ENCODE assay signal across 8 cellular contexts in genomic region chr1:202958544-202959275, GRCh38. TPM values are rescaled to one million over a fixed set of nuclear protein-coding genes. Genes with fewer than 3 reads are reported as not detected.
A peak's percentile ranks its signal among the peaks of the same experiment; 100 is the strongest.
DNase-seq lines count a peak whose midpoint lies in the region; ATAC-seq, FAIRE-seq and TF ChIP-seq lines count a peak whose summit lies in the region.

No MANE protein-coding gene starts in this region.

- ATAC-seq in HG02759 (IDR thresholded peaks at IDR 0.05; ENCODE audit: unreplicated experiment) = no peak

- H3K4me3 ChIP-seq in adipocyte (ENCODE audit: low read length) = peak overlapping the region; percentile 95
- peak overlapping the region; percentile 83 for H3K4me3 ChIP-seq in kidney epithelial cell (ENCODE audit: low read depth, low read length)
- peak overlapping the region; percentile 91 to 96 for H3K4me3 ChIP-seq in testis

- no peak for TF ChIP-seq POLR2A in testis (IDR thresholded peaks at IDR 0.05)

- H3K27me3 ChIP-seq in adipocyte (replicated peaks; ENCODE audit: control insufficient read depth, insufficient read depth, low read length) (no peaks in the 10 kb centered on the region), kidney epithelial cell (ENCODE audit: control insufficient read depth, insufficient read depth, low read length) (no peaks in the 10 kb centered on the region), testis (no peaks in the 10 kb centered on the region)

- WGBS in testis, 2 donors = 0 to 3% methylated on average over 10 of the region's 10 CpGs

- intact Hi-C loops in testis (cut with DNase I; ENCODE audit: low total_unique reads) = no loop called here

- TF ChIP-seq CTCF in kidney epithelial cell (IDR thresholded peaks at IDR 0.05; ENCODE audit: insufficient read depth, low read length, poor library complexity, severe bottlenecking) (no peak), testis (IDR thresholded peaks at IDR 0.05) (no peak)

- H3K4me1 ChIP-seq in adipocyte (ENCODE audit: control insufficient read depth, insufficient read depth, low read length) = peaks cover 24% of the 10 kb centered on the region
- H3K4me1 ChIP-seq in testis = peaks cover 31% of the 10 kb centered on the region

- H3K9me3 ChIP-seq in adipocyte (ENCODE audit: control insufficient read depth, low read length) (no peaks in the 10 kb centered on the region), testis (no peaks in the 10 kb centered on the region)

- H3K9ac ChIP-seq in adipocyte (ENCODE audit: low read length) = peak overlapping the region; percentile 97

- DNase-seq in Daoy (ENCODE audit: low read depth) (peak; percentile 9), HuH-7 (ENCODE audit: low spot score) (peak; percentile 35), adipocyte (ENCODE audit: low read depth) (peak; percentile 6), kidney epithelial cell (ENCODE audit: low read depth) (no peak), testis (no peak), urothelium cell line (ENCODE audit: low spot score) (no peak), NCI-H2029 (lab: John Stamatoyannopoulos, UW) (no peak)

- peak overlapping the region; percentile 92 to 98 for H3K27ac ChIP-seq in testis

- FAIRE-seq in urothelium cell line (lab: Jason Lieb, UNC) = no peak

- H3K36me3 ChIP-seq in adipocyte (ENCODE audit: control insufficient read depth, insufficient read depth, low read length, severe bottlenecking) (peaks cover 17% of the 10 kb centered on the region), kidney epithelial cell (ENCODE audit: control insufficient read depth, insufficient read depth, low read length) (no peaks in the 10 kb centered on the region), testis (ENCODE audit: low read depth, missing control alignments) (no peaks in the 10 kb centered on the region)

RNA-seq across cellular contexts. Expression of gene ADIPOR1, which starts 0.6 kb away (rescaled TPM):
- total RNA-seq in Daoy (2014; rRNA removed; shearing (Covaris generic)) = 86.9 and 114 TPM in 2 replicates
- 76.6 and 77.8 TPM in 2 replicates for total RNA-seq in kidney epithelial cell
- 100 to 1,000 TPM; 157 to 164 TPM for total RNA-seq in testis
- 114 TPM for polyA plus RNA-seq in testis (ENCODE audit: insufficient read depth, low read depth, low replicate concordance)

RNA-seq across cellular contexts. Expression of gene CYB5R1, which starts 8.3 kb away (rescaled TPM):
- total RNA-seq in Daoy (2014; rRNA removed; shearing (Covaris generic)) = 21.6 and 30.0 TPM in 2 replicates
- total RNA-seq in kidney epithelial cell (36.1 and 43.4 TPM in 2 replicates), testis (100 to 1,000 TPM; 191 to 281 TPM)
- polyA plus RNA-seq in testis (ENCODE audit: insufficient read depth, low read depth, low replicate concordance) = 145 TPM

RNA-seq across cellular contexts. Expression of gene KLHL12, which starts 31.7 kb away (rescaled TPM):
- total RNA-seq in Daoy (2014; rRNA removed; shearing (Covaris generic)) = 22.4 and 34.8 TPM in 2 replicates
- total RNA-seq in kidney epithelial cell (21.4 and 23.4 TPM in 2 replicates), testis (10 to 100 TPM; 73.5 to 74.7 TPM)
- polyA plus RNA-seq in testis (ENCODE audit: insufficient read depth, low read depth, low replicate concordance) = 109 TPM

RNA-seq across cellular contexts. Expression of gene TMEM183A, which starts 48.5 kb away (rescaled TPM):
- 94.8 and 121 TPM in 2 replicates for total RNA-seq in Daoy (2014; rRNA removed; shearing (Covaris generic))
- total RNA-seq in kidney epithelial cell = 81.9 and 83.2 TPM in 2 replicates
- total RNA-seq in testis = 100 to 1,000 TPM; 129 to 135 TPM
- 114 TPM for polyA plus RNA-seq in testis (ENCODE audit: insufficient read depth, low read depth, low replicate concordance)

Comparison
In these comparisons a context has a peak if more than half of its experiments do, and no peak if none do; other contexts are left out.
1. DNase-seq: peak in Daoy (single experiment), HuH-7 (single experiment) and adipocyte (single experiment); none in kidney epithelial cell (single experiment), testis (single experiment), urothelium cell line (single experiment) and NCI-H2029 (single experiment).
2. Peak in every context shown above with its lines, with median percentiles within 50 percentile points of each other: H3K4me3 ChIP-seq.